In the genomic region with DNA sequence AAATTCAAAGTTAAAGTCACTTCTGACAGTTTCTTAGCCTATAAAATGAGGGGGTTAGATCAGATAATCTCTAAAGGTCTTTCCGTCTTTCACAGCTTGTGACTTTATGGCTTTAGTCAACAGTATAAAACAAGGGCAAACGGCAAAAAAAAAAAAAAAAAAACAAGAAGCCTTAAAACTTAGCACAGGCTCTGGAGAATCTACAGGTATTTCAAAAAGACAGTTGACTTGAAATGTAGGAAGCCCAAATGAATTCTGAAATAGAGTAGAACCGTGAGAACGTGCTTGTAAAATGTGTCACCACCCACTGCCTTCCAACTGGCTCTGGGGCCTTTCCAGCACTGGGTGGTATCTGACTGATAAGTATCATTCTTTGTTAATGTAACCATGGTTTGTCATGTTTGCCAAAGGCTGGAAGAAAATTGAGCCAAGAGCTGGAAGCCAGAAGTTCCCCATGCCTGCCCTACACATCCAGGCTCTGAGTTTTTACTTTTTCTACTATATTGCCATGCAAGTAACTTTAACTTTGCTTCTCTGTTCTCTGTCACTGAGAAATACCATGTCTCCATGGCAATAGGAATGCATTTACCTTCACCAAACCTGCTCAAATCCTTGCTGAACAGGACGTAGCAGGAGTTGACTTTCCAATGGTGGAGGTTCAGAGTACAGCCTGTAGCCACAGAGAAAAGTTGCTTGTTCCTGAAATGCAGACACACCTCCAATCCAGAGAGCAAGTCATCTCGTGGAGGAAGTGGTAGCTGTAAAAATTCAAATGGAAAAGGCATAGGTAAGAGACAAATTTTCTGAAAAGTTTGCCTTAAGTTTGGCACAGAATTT, we compare ENCODE assay signal across 11 cellular contexts. TPM values are rescaled to one million over a fixed set of nuclear protein-coding genes. Genes with fewer than 3 reads are reported as not detected.
DNase-seq lines count a peak whose midpoint lies in the region; ATAC-seq and TF ChIP-seq lines count a peak whose summit lies in the region.
"Had no signal": no experiment of that assay in that cellular context is flagged by ENCODE, and none has a peak within 500 bp of the region (broad histone marks: within the 10 kb centered on the region; RNA-seq: fewer than 3 reads in every experiment).

No MANE protein-coding gene starts in this region.

- TF ChIP-seq CTCF in AG09309 (IDR thresholded peaks at IDR 0.05; ENCODE audit: control insufficient read depth, insufficient read depth, low read depth, low read length, missing control alignments) = no peak
- TF ChIP-seq CTCF in epithelial cell of esophagus (IDR thresholded peaks at IDR 0.05; ENCODE audit: insufficient read depth, low read depth, low read length, missing control alignments) = no peak
- TF ChIP-seq CTCF in mucosa of descending colon (IDR thresholded peaks at IDR 0.05) = no peak

- ATAC-seq in mucosa of descending colon (peak; percentile 84), HG03439 (IDR thresholded peaks at IDR 0.05; ENCODE audit: unreplicated experiment) (no peak)

- H3K9me3 ChIP-seq in mucosa of descending colon = no peaks in the 10 kb centered on the region

- H3K36me3 ChIP-seq in mucosa of descending colon (ENCODE audit: low read depth) = no peaks in the 10 kb centered on the region

- intact Hi-C loops in mucosa of descending colon (cut with DNase I, micrococcal nuclease) = no loop called here

- H3K4me1 ChIP-seq in mucosa of descending colon (ENCODE audit: low read depth) = peaks cover 10% of the 10 kb centered on the region

- H3K4me3 ChIP-seq in AG09309 (ENCODE audit: control insufficient read depth, low read depth, low read length) (no peak overlapping the region), epithelial cell of esophagus (ENCODE audit: low read length) (no peak overlapping the region), mucosa of descending colon (no peak overlapping the region)

- peak; percentile 88 for DNase-seq in AG09309 (ENCODE audit: low read depth)
- DNase-seq in NCI-H226 = peak; percentile 96
- DNase-seq in epithelial cell of esophagus (ENCODE audit: low read depth) = peak; percentile 80
- peak; percentile 41 to 68 (median 63) for DNase-seq in mucosa of descending colon
- DNase-seq in DMS79 (lab: John Stamatoyannopoulos, UW) = no peak
- no peak for DNase-seq in NCI-H1694 treated with DMSO at 0.1 percent for 48 hours (lab: John Stamatoyannopoulos, UW)
- DNase-seq in GOT3 (lab: John Stamatoyannopoulos, UW) = no peak
- DNase-seq: activated CD4-positive, alpha-beta T cell treated with anti-CD3 and anti-CD28 coated beads for 4 hours; activated naive CD4-positive, alpha-beta T cell treated with anti-CD3 and anti-CD28 coated beads for 36 hours; CD4-positive, alpha-beta T cell had no signal

RNA-seq across cellular contexts. Expression of gene THSD4, which starts 35.8 kb away (rescaled TPM):
- total RNA-seq in mucosa of descending colon = 10 to 100 TPM; 18.3 to 46.2 (median 27.1) TPM
- total RNA-seq: activated naive CD4-positive, alpha-beta T cell treated with anti-CD3 and anti-CD28 coated beads for 36 hours; CD4-positive, alpha-beta T cell had no signal

Comparison
In these comparisons a context has a peak if more than half of its experiments do, and no peak if none do; other contexts are left out.
1. DNase-seq: peak in AG09309 (single experiment), NCI-H226 (single experiment), epithelial cell of esophagus (single experiment) and mucosa of descending colon (3 of 3); none in DMS79 (single experiment), NCI-H1694 treated with DMSO at 0.1 percent for 48 hours (single experiment) and GOT3 (single experiment).